1 cellular context compared by ENCODE assay signal in the genomic region with DNA sequence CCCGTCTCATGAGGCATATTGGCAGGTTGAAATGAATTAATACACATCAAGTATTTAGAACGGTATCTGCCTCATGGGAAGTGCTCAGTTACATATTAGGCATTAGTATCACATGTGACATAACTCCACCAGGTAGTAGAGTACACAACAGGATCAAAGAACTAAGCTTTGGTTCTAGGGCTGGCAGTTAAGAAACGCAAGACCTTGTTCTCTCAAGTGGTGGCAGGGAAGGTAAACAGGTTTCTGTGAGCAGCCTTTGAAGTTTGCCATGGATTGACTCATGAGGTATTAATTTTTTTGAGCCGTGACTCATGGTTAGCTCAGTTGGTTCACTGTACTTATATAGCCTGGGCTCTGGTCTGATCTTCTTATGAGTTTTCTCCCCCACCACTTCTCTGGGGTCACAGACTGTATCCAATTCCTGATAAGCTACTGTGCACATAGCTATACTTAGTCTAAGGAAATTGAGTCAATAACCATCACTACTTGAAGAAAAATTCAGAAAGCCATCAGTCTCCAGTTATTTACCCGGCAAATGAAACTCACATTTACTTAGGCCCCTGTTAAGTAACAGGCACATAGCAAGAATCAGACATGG.
A peak's percentile ranks its signal among the peaks of the same experiment; 100 is the strongest.
TF ChIP-seq lines count a peak whose summit lies in the region.

No MANE protein-coding gene starts in this region.

TF ChIP-seq in HepG2, 621 proteins besides CTCF, POLR2A, EP300 and RAD21 (continued from another document and continues in another):
- TF ChIP-seq, protein P1, sequence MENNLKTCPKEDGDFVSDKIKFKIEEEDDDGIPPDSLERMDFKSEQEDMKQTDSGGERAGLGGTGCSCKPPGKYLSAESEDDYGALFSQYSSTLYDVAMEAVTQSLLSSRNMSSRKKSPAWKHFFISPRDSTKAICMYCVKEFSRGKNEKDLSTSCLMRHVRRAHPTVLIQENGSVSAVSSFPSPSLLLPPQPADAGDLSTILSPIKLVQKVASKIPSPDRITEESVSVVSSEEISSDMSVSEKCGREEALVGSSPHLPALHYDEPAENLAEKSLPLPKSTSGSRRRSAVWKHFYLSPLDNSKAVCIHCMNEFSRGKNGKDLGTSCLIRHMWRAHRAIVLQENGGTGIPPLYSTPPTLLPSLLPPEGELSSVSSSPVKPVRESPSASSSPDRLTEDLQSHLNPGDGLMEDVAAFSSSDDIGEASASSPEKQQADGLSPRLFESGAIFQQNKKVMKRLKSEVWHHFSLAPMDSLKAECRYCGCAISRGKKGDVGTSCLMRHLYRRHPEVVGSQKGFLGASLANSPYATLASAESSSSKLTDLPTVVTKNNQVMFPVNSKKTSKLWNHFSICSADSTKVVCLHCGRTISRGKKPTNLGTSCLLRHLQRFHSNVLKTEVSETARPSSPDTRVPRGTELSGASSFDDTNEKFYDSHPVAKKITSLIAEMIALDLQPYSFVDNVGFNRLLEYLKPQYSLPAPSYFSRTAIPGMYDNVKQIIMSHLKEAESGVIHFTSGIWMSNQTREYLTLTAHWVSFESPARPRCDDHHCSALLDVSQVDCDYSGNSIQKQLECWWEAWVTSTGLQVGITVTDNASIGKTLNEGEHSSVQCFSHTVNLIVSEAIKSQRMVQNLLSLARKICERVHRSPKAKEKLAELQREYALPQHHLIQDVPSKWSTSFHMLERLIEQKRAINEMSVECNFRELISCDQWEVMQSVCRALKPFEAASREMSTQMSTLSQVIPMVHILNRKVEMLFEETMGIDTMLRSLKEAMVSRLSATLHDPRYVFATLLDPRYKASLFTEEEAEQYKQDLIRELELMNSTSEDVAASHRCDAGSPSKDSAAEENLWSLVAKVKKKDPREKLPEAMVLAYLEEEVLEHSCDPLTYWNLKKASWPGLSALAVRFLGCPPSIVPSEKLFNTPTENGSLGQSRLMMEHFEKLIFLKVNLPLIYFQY (CRISPR knock-in tag; IDR thresholded peaks at IDR 0.05; ENCODE audit: borderline replicate concordance): peak; percentile 66; the same call in 1 of the 2 replicates
- TF ChIP-seq FOXK2 (IDR thresholded peaks at IDR 0.05) (peak; percentile 89), GATAD1 (CRISPR knock-in tag; IDR thresholded peaks at IDR 0.05) (peak; percentile 80), ZNF382 (CRISPR knock-in tag; IDR thresholded peaks at IDR 0.05; ENCODE audit: borderline replicate concordance) (no peak), ZBTB3 (CRISPR knock-in tag; IDR thresholded peaks at IDR 0.05; ENCODE audit: borderline replicate concordance, low read depth) (0 out of 2 replicates have a peak, but pooled peaks have one; percentile 33), SATB2 (CRISPR knock-in tag; IDR thresholded peaks at IDR 0.05) (peak; percentile 95), ZNF766 (CRISPR knock-in tag; IDR thresholded peaks at IDR 0.05; ENCODE audit: borderline replicate concordance) (no peak), ZNF337 (CRISPR knock-in tag; IDR thresholded peaks at IDR 0.05; ENCODE audit: borderline replicate concordance, low read depth) (0 out of 2 replicates have a peak, but pooled peaks have one; percentile 51), ZNF790 (CRISPR knock-in tag; IDR thresholded peaks at IDR 0.05; ENCODE audit: borderline replicate concordance) (peak; percentile 64; the same call in 1 of the 2 replicates)
- TF ChIP-seq, protein P2, sequence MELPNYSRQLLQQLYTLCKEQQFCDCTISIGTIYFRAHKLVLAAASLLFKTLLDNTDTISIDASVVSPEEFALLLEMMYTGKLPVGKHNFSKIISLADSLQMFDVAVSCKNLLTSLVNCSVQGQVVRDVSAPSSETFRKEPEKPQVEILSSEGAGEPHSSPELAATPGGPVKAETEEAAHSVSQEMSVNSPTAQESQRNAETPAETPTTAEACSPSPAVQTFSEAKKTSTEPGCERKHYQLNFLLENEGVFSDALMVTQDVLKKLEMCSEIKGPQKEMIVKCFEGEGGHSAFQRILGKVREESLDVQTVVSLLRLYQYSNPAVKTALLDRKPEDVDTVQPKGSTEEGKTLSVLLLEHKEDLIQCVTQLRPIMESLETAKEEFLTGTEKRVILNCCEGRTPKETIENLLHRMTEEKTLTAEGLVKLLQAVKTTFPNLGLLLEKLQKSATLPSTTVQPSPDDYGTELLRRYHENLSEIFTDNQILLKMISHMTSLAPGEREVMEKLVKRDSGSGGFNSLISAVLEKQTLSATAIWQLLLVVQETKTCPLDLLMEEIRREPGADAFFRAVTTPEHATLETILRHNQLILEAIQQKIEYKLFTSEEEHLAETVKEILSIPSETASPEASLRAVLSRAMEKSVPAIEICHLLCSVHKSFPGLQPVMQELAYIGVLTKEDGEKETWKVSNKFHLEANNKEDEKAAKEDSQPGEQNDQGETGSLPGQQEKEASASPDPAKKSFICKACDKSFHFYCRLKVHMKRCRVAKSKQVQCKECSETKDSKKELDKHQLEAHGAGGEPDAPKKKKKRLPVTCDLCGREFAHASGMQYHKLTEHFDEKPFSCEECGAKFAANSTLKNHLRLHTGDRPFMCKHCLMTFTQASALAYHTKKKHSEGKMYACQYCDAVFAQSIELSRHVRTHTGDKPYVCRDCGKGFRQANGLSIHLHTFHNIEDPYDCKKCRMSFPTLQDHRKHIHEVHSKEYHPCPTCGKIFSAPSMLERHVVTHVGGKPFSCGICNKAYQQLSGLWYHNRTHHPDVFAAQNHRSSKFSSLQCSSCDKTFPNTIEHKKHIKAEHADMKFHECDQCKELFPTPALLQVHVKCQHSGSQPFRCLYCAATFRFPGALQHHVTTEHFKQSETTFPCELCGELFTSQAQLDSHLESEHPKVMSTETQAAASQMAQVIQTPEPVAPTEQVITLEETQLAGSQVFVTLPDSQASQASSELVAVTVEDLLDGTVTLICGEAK (IDR thresholded peaks at IDR 0.05): no peak
- TF ChIP-seq, protein P2 (CRISPR knock-in tag; IDR thresholded peaks at IDR 0.05): no peak; the same call in 1 of the 2 replicates
- TF ChIP-seq, protein P3, sequence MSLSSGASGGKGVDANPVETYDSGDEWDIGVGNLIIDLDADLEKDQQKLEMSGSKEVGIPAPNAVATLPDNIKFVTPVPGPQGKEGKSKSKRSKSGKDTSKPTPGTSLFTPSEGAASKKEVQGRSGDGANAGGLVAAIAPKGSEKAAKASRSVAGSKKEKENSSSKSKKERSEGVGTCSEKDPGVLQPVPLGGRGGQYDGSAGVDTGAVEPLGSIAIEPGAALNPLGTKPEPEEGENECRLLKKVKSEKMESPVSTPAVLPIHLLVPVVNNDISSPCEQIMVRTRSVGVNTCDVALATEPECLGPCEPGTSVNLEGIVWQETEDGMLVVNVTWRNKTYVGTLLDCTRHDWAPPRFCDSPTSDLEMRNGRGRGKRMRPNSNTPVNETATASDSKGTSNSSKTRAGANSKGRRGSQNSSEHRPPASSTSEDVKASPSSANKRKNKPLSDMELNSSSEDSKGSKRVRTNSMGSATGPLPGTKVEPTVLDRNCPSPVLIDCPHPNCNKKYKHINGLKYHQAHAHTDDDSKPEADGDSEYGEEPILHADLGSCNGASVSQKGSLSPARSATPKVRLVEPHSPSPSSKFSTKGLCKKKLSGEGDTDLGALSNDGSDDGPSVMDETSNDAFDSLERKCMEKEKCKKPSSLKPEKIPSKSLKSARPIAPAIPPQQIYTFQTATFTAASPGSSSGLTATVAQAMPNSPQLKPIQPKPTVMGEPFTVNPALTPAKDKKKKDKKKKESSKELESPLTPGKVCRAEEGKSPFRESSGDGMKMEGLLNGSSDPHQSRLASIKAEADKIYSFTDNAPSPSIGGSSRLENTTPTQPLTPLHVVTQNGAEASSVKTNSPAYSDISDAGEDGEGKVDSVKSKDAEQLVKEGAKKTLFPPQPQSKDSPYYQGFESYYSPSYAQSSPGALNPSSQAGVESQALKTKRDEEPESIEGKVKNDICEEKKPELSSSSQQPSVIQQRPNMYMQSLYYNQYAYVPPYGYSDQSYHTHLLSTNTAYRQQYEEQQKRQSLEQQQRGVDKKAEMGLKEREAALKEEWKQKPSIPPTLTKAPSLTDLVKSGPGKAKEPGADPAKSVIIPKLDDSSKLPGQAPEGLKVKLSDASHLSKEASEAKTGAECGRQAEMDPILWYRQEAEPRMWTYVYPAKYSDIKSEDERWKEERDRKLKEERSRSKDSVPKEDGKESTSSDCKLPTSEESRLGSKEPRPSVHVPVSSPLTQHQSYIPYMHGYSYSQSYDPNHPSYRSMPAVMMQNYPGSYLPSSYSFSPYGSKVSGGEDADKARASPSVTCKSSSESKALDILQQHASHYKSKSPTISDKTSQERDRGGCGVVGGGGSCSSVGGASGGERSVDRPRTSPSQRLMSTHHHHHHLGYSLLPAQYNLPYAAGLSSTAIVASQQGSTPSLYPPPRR (CRISPR knock-in tag; IDR thresholded peaks at IDR 0.05; ENCODE audit: borderline replicate concordance): peak; percentile 98
- TF ChIP-seq, protein P4, sequence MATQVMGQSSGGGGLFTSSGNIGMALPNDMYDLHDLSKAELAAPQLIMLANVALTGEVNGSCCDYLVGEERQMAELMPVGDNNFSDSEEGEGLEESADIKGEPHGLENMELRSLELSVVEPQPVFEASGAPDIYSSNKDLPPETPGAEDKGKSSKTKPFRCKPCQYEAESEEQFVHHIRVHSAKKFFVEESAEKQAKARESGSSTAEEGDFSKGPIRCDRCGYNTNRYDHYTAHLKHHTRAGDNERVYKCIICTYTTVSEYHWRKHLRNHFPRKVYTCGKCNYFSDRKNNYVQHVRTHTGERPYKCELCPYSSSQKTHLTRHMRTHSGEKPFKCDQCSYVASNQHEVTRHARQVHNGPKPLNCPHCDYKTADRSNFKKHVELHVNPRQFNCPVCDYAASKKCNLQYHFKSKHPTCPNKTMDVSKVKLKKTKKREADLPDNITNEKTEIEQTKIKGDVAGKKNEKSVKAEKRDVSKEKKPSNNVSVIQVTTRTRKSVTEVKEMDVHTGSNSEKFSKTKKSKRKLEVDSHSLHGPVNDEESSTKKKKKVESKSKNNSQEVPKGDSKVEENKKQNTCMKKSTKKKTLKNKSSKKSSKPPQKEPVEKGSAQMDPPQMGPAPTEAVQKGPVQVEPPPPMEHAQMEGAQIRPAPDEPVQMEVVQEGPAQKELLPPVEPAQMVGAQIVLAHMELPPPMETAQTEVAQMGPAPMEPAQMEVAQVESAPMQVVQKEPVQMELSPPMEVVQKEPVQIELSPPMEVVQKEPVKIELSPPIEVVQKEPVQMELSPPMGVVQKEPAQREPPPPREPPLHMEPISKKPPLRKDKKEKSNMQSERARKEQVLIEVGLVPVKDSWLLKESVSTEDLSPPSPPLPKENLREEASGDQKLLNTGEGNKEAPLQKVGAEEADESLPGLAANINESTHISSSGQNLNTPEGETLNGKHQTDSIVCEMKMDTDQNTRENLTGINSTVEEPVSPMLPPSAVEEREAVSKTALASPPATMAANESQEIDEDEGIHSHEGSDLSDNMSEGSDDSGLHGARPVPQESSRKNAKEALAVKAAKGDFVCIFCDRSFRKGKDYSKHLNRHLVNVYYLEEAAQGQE (IDR thresholded peaks at IDR 0.05; ENCODE audit: borderline replicate concordance in 1 of 2, low read depth in 1 of 2, low read length in 2 of 2): peak in 1 of 2 experiments; percentile 73; a peak in 2 of 4 replicates
- TF ChIP-seq, protein P5, sequence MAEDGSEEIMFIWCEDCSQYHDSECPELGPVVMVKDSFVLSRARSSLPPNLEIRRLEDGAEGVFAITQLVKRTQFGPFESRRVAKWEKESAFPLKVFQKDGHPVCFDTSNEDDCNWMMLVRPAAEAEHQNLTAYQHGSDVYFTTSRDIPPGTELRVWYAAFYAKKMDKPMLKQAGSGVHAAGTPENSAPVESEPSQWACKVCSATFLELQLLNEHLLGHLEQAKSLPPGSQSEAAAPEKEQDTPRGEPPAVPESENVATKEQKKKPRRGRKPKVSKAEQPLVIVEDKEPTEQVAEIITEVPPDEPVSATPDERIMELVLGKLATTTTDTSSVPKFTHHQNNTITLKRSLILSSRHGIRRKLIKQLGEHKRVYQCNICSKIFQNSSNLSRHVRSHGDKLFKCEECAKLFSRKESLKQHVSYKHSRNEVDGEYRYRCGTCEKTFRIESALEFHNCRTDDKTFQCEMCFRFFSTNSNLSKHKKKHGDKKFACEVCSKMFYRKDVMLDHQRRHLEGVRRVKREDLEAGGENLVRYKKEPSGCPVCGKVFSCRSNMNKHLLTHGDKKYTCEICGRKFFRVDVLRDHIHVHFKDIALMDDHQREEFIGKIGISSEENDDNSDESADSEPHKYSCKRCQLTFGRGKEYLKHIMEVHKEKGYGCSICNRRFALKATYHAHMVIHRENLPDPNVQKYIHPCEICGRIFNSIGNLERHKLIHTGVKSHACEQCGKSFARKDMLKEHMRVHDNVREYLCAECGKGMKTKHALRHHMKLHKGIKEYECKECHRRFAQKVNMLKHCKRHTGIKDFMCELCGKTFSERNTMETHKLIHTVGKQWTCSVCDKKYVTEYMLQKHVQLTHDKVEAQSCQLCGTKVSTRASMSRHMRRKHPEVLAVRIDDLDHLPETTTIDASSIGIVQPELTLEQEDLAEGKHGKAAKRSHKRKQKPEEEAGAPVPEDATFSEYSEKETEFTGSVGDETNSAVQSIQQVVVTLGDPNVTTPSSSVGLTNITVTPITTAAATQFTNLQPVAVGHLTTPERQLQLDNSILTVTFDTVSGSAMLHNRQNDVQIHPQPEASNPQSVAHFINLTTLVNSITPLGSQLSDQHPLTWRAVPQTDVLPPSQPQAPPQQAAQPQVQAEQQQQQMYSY (CRISPR knock-in tag; IDR thresholded peaks at IDR 0.05): no peak
- TF ChIP-seq, protein P6, sequence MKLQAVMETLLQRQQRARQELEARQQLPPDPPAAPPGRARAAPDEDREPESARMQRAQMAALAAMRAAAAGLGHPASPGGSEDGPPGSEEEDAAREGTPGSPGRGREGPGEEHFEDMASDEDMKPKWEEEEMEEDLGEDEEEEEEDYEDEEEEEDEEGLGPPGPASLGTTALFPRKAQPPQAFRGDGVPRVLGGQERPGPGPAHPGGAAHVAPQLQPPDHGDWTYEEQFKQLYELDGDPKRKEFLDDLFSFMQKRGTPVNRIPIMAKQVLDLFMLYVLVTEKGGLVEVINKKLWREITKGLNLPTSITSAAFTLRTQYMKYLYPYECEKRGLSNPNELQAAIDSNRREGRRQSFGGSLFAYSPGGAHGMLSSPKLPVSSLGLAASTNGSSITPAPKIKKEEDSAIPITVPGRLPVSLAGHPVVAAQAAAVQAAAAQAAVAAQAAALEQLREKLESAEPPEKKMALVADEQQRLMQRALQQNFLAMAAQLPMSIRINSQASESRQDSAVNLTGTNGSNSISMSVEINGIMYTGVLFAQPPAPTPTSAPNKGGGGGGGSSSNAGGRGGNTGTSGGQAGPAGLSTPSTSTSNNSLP (IDR thresholded peaks at IDR 0.05; ENCODE audit: low read depth, low read length): peak; percentile 93
